ENCODE assay signal across 15 cellular contexts in genomic region chr15:68652141-68652540, GRCh38.
A peak's percentile ranks its signal among the peaks of the same experiment; 100 is the strongest.
DNase-seq lines count a peak whose midpoint lies in the region; ATAC-seq and TF ChIP-seq lines count a peak whose summit lies in the region.
"Had no signal": no experiment of that assay in that cellular context is flagged by ENCODE, and none has a peak within 500 bp of the region (broad histone marks: within the 10 kb centered on the region; RNA-seq: fewer than 3 reads in every experiment).

No MANE protein-coding gene starts in this region.

- no peaks in the 10 kb centered on the region for H3K9me2 ChIP-seq in SK-N-SH

- peaks cover 4 to 38% of the 10 kb centered on the region in 2 donors for H3K27me3 Mint-ChIP-seq in effector memory CD8-positive, alpha-beta T cell

- no peak overlapping the region for H3K27ac Mint-ChIP-seq in effector memory CD8-positive, alpha-beta T cell
- H3K27ac Mint-ChIP-seq: naive thymus-derived CD4-positive, alpha-beta T cell had no signal

- H3K36me3 ChIP-seq in SK-N-SH (replicated peaks in 1 of 2; ENCODE audit: control insufficient read depth in 1 of 2, insufficient read depth in 2 of 2, low read length in 1 of 2) (no peaks in the 10 kb centered on the region), testis (ENCODE audit: low read depth, missing control alignments) (no peaks in the 10 kb centered on the region)

- H3K27ac ChIP-seq in SK-N-SH (ENCODE audit: low read depth in 2 of 2, low read length in 1 of 2) (no peak overlapping the region; a peak in 1 of 4 replicates), testis (peak overlapping the region; percentile 51 to 79)

- TF ChIP-seq EP300 in SK-N-SH (IDR thresholded peaks at IDR 0.05; ENCODE audit: borderline replicate concordance in 1 of 2, low read depth in 1 of 2, low read length in 1 of 2), result no peak

- H3K4me3 ChIP-seq in SK-N-SH (ENCODE audit: low read depth in 2 of 2, low read length in 1 of 2) (no peak overlapping the region), testis (no peak overlapping the region)

- TF ChIP-seq POLR2A in testis (IDR thresholded peaks at IDR 0.05), result no peak

- no peaks in the 10 kb centered on the region for H3F3A ChIP-seq in SK-N-SH (replicated peaks; ENCODE audit: insufficient read depth)

- H3K27me3 ChIP-seq in SK-N-SH (ENCODE audit: insufficient read depth) (no peaks in the 10 kb centered on the region), testis (no peaks in the 10 kb centered on the region)

- no peak overlapping the region for H2AFZ ChIP-seq in SK-N-SH (ENCODE audit: low read depth)

- POLR2A ChIA-PET in SK-N-SH (lab: Yijun Ruan, JAX), result no interaction called here

- no peak overlapping the region for H3K9ac ChIP-seq in SK-N-SH

- DNase-seq in SK-N-SH (peak; percentile 41), amygdala (lab: John Stamatoyannopoulos, UW) (peak in 50 of 56 donors; percentile 27 to 93 (median 66)), islet precursor cell (peak; percentile 41), testis (peak; percentile 35), GM13977 (ENCODE audit: low spot score) (no peak)
- no peak for DNase-seq in effector memory CD8-positive, alpha-beta T cell
- DNase-seq: activated CD4-positive, alpha-beta T cell treated with anti-CD3 and anti-CD28 coated beads for 1 hour; activated naive CD4-positive, alpha-beta T cell treated with Interleukin-2 at 50 U/mL for 16 hours; GF-D8; naive thymus-derived CD4-positive, alpha-beta T cell; NCI-H187; SHP77 treated with DMSO at 0.1 percent for 48 hours; stimulated activated CD4-positive, alpha-beta T cell treated with anti-CD3 and anti-CD28 coated beads, Interleukin-4, amount 100 ng/mL, for 24 hours had no signal

- TF ChIP-seq RAD21 in SK-N-SH (IDR thresholded peaks at IDR 0.05; ENCODE audit: low read length), result no peak

- CTCF ChIA-PET in SK-N-SH (lab: Yijun Ruan, JAX), result interaction anchor here (0.9 to 2.2 kb wide), 13 partner anchors 10 to 273 kb away, joined by 3 to 17 read pairs (median 4); no protein-coding TSS in a partner anchor

- no peak overlapping the region for H3K4me2 ChIP-seq in SK-N-SH

- in situ Hi-C loops in GM13977 (cut with MboI; ENCODE audit: low pct_unique_long_range_greater_than_20kb, low sequenced_read_pairs, unreplicated experiment), result loop anchor here (25.0 kb wide), 2 partner anchors 90 to 340 kb away; no protein-coding TSS in a partner anchor

- H3K9me3 ChIP-seq in SK-N-SH (no peaks in the 10 kb centered on the region), testis (no peaks in the 10 kb centered on the region)

- ATAC-seq in SK-N-SH treated with all-trans-retinoic acid at 6 μM for 48 hours (no peak), HG02623 (IDR thresholded peaks at IDR 0.05; ENCODE audit: unreplicated experiment) (no peak)
- no peak for ATAC-seq in effector memory CD8-positive, alpha-beta T cell (replicated peaks)
- ATAC-seq: naive thymus-derived CD4-positive, alpha-beta T cell had no signal

- H3K79me2 ChIP-seq in SK-N-SH (ENCODE audit: insufficient read depth), result no peaks in the 10 kb centered on the region

- no peak overlapping the region for H3K4me3 Mint-ChIP-seq in effector memory CD8-positive, alpha-beta T cell
- H3K4me3 Mint-ChIP-seq: naive thymus-derived CD4-positive, alpha-beta T cell had no signal

- peaks cover 0 to 12% of the 10 kb centered on the region in 2 experiments; a peak in 1 of 4 replicates for H3K4me1 ChIP-seq in SK-N-SH (ENCODE audit: control insufficient read depth in 1 of 2, insufficient read depth in 2 of 2, low read depth in 1 of 2, low read length in 1 of 2)
- H3K4me1 ChIP-seq in testis, result peaks cover 17% of the 10 kb centered on the region

- no peaks in the 10 kb centered on the region for H3K9me3 Mint-ChIP-seq in effector memory CD8-positive, alpha-beta T cell
- H3K9me3 Mint-ChIP-seq: naive thymus-derived CD4-positive, alpha-beta T cell had no signal

- 78% methylated on average over 4 of the region's 4 CpGs for WGBS in SK-N-SH (ENCODE audit: low lambda C conversion rate)
- 63 to 93% methylated on average over 3 to 4 of the region's 4 CpGs for WGBS in testis, 2 donors

- TF ChIP-seq CTCF in SK-N-SH (IDR thresholded peaks at IDR 0.05) (no peak), testis (IDR thresholded peaks at IDR 0.05) (no peak), GM13977 (IDR thresholded peaks at IDR 0.05; ENCODE audit: extremely low read depth, insufficient read depth, missing control alignments) (no peak)

- H3K4me1 Mint-ChIP-seq in effector memory CD8-positive, alpha-beta T cell (ENCODE audit: low read depth in 2 of 2), result no peaks in the 10 kb centered on the region
- H3K4me1 Mint-ChIP-seq: naive thymus-derived CD4-positive, alpha-beta T cell had no signal

- peaks cover 3% of the 10 kb centered on the region for H3K36me3 Mint-ChIP-seq in effector memory CD8-positive, alpha-beta T cell (ENCODE audit: insufficient read depth)
- H3K36me3 Mint-ChIP-seq: naive thymus-derived CD4-positive, alpha-beta T cell had no signal

- intact Hi-C loops in testis (cut with DNase I; ENCODE audit: low total_unique reads), result no loop called here

- no peaks in the 10 kb centered on the region for H4K20me1 ChIP-seq in SK-N-SH (ENCODE audit: insufficient read depth)

TF ChIP-seq in SK-N-SH, 30 proteins besides CTCF, POLR2A, EP300 and RAD21 (continues in another document):
- TF ChIP-seq GATA2 (CRISPR knock-in tag; IDR thresholded peaks at IDR 0.05), result no peak
- no peak for TF ChIP-seq ZBTB33 (IDR thresholded peaks at IDR 0.05; ENCODE audit: borderline replicate concordance, low read depth)
- TF ChIP-seq EZH2phosphoT487 (IDR thresholded peaks at IDR 0.05; ENCODE audit: borderline replicate concordance, low read depth), result no peak
- no peak for TF ChIP-seq NRF1 (IDR thresholded peaks at IDR 0.05; ENCODE audit: low read depth, low read length)
- no peak for TF ChIP-seq FOSL2 (IDR thresholded peaks at IDR 0.05; ENCODE audit: borderline replicate concordance, low read depth)
- TF ChIP-seq, protein P1, sequence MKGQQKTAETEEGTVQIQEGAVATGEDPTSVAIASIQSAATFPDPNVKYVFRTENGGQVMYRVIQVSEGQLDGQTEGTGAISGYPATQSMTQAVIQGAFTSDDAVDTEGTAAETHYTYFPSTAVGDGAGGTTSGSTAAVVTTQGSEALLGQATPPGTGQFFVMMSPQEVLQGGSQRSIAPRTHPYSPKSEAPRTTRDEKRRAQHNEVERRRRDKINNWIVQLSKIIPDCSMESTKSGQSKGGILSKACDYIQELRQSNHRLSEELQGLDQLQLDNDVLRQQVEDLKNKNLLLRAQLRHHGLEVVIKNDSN (IDR thresholded peaks at IDR 0.05; ENCODE audit: borderline replicate concordance, low read depth), result no peak
- TF ChIP-seq MEF2A (IDR thresholded peaks at IDR 0.05; ENCODE audit: borderline replicate concordance, low read depth), result no peak
- TF ChIP-seq POLR2AphosphoS5 (IDR thresholded peaks at IDR 0.05; ENCODE audit: low read depth, low read length), result no peak
- no peak for TF ChIP-seq NFIC (IDR thresholded peaks at IDR 0.05; ENCODE audit: borderline replicate concordance)

TF ChIP-seq in SK-N-SH treated with all-trans-retinoic acid at 6 μM for 48 hours, 23 proteins besides CTCF, POLR2A, EP300 and RAD21:
- TF ChIP-seq, protein P2, sequence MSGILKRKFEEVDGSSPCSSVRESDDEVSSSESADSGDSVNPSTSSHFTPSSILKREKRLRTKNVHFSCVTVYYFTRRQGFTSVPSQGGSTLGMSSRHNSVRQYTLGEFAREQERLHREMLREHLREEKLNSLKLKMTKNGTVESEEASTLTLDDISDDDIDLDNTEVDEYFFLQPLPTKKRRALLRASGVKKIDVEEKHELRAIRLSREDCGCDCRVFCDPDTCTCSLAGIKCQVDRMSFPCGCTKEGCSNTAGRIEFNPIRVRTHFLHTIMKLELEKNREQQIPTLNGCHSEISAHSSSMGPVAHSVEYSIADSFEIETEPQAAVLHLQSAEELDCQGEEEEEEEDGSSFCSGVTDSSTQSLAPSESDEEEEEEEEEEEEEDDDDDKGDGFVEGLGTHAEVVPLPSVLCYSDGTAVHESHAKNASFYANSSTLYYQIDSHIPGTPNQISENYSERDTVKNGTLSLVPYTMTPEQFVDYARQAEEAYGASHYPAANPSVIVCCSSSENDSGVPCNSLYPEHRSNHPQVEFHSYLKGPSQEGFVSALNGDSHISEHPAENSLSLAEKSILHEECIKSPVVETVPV (CRISPR knock-in tag; IDR thresholded peaks at IDR 0.05), result no peak
- no peak for TF ChIP-seq OSR1 (CRISPR knock-in tag; IDR thresholded peaks at IDR 0.05)
- TF ChIP-seq ZFP3 (CRISPR knock-in tag; IDR thresholded peaks at IDR 0.05), result no peak
- TF ChIP-seq, protein P3, sequence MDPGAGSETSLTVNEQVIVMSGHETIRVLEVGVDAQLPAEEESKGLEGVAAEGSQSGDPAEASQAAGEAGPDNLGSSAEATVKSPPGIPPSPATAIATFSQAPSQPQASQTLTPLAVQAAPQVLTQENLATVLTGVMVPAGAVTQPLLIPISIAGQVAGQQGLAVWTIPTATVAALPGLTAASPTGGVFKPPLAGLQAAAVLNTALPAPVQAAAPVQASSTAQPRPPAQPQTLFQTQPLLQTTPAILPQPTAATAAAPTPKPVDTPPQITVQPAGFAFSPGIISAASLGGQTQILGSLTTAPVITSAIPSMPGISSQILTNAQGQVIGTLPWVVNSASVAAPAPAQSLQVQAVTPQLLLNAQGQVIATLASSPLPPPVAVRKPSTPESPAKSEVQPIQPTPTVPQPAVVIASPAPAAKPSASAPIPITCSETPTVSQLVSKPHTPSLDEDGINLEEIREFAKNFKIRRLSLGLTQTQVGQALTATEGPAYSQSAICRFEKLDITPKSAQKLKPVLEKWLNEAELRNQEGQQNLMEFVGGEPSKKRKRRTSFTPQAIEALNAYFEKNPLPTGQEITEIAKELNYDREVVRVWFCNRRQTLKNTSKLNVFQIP (CRISPR knock-in tag; IDR thresholded peaks at IDR 0.05; ENCODE audit: borderline replicate concordance, low read depth), result no peak

Comparison
In these comparisons a context has a peak if more than half of its experiments do, and no peak if none do; other contexts are left out.
1. DNase-seq: peak in SK-N-SH (single experiment), amygdala (50 of 56), islet precursor cell (single experiment) and testis (single experiment); none in GM13977 (single experiment) and effector memory CD8-positive, alpha-beta T cell (0 of 3).
2. H3K27ac ChIP-seq: peak in testis (2 of 2); none in SK-N-SH (0 of 2).